ENCODE assay signal across 8 cellular contexts in genomic region chr5:134554319-134555222, GRCh38. TPM values are rescaled to one million over a fixed set of nuclear protein-coding genes. Genes with fewer than 3 reads are reported as not detected.
A peak's percentile ranks its signal among the peaks of the same experiment; 100 is the strongest.
DNase-seq lines count a peak whose midpoint lies in the region; ATAC-seq and TF ChIP-seq lines count a peak whose summit lies in the region.

No MANE protein-coding gene starts in this region.

- H3K79me2 ChIP-seq in HCT116 (ENCODE audit: insufficient read depth, low read length): no peaks in the 10 kb centered on the region

- H3K4me3 ChIP-seq in HCT116 (replicated peaks in 1 of 2; ENCODE audit: low read depth in 1 of 2, low read length in 2 of 2) (no peak overlapping the region), Panc1 (ENCODE audit: low read depth in 2 of 2, low read length in 2 of 2) (no peak overlapping the region), HAP-1 (no peak overlapping the region)

- ATAC-seq in HCT116 (peak; percentile 43), Panc1 (peak; percentile 76)
- ATAC-seq in activated naive CD8-positive, alpha-beta T cell treated with anti-CD3 and anti-CD28 coated beads, Interleukin-2, amount 10 ng/mL, durations not matched to agents 7 days and 5 days (ENCODE audit: low read depth): peak; percentile 20

- H3K9me3 Mint-ChIP-seq in activated naive CD8-positive, alpha-beta T cell treated with anti-CD3 and anti-CD28 coated beads, Interleukin-2, amount 10 ng/mL, durations not matched to agents 7 days and 5 days: no peaks in the 10 kb centered on the region

- no peak for TF ChIP-seq POLR2A in HCT116 (IDR thresholded peaks at IDR 0.05; ENCODE audit: borderline replicate concordance, extremely low read depth, insufficient read depth, insufficient read length)

- H3K27me3 Mint-ChIP-seq in activated naive CD8-positive, alpha-beta T cell treated with anti-CD3 and anti-CD28 coated beads, Interleukin-2, amount 10 ng/mL, durations not matched to agents 7 days and 5 days: no peaks in the 10 kb centered on the region

- POLR2A ChIA-PET in GM10248 (lab: Yijun Ruan, JAX) (interaction anchor here (0.5 to 1.4 kb wide), 4 partner anchors 11 to 1651 kb away, joined by 3 to 4 read pairs (median 4); no protein-coding TSS in a partner anchor), HCT116 (lab: Charles Lee) (interaction anchor here (0.8 kb wide), 1 partner anchor 43 kb away, joined by 3 read pairs; no protein-coding TSS in a partner anchor), Panc1 (lab: Charles Lee) (no interaction called here)
- POLR2A ChIA-PET in activated naive CD8-positive, alpha-beta T cell treated with anti-CD3 and anti-CD28 coated beads, Interleukin-2, amount 10 ng/mL, durations not matched to agents 7 days and 5 days (lab: Charles Lee): interaction anchor here (0.6 to 2.7 kb wide), 6 partner anchors 10 to 301 kb away, joined by 3 to 14 read pairs (median 3); partner anchors contain the start of gene JADE2

- peak; percentile 73 for DNase-seq in GM10248 (ENCODE audit: extremely low spot score)
- no peak for DNase-seq in HCT116 (ENCODE audit: low read depth, low spot score)
- no peak for DNase-seq in Panc1 (ENCODE audit: low read depth, low spot score)
- no peak for DNase-seq in activated naive CD8-positive, alpha-beta T cell treated with anti-CD3 and anti-CD28 coated beads, Interleukin-2, amount 10 ng/mL, durations not matched to agents 7 days and 5 days
- peak; percentile 22 for DNase-seq in inferior parietal cortex (ENCODE audit: extremely low spot score)
- DNase-seq in stimulated activated CD4-positive, alpha-beta T cell treated with anti-CD3 and anti-CD28 coated beads, Interleukin-2, amount 100 ng/mL, for 4 hours (ENCODE audit: low read depth): peak; percentile 35
- DNase-seq in HAP-1 (ENCODE audit: low spot score in 2 of 2): no peak
- no peak for DNase-seq in SKM-1 (lab: John Stamatoyannopoulos, UW; ENCODE audit: unreplicated experiment)

- H3K4me1 Mint-ChIP-seq in activated naive CD8-positive, alpha-beta T cell treated with anti-CD3 and anti-CD28 coated beads, Interleukin-2, amount 10 ng/mL, durations not matched to agents 7 days and 5 days: peaks cover 30% of the 10 kb centered on the region

- no peak for TF ChIP-seq CTCF in GM10248 (IDR thresholded peaks at IDR 0.05; ENCODE audit: control extremely low read depth, extremely low read depth, low read depth, missing control alignments)
- peak in 2 of 3 experiments; percentile 10 to 16; a peak in 1 of 6 replicates for TF ChIP-seq CTCF in HCT116 (IDR thresholded peaks at IDR 0.05 in 2 of 3, conservative IDR thresholded peaks at IDR 0.05 in 1 of 3; ENCODE audit: borderline replicate concordance in 1 of 3, insufficient read depth in 1 of 3, low read depth in 2 of 3, low read length in 2 of 3)
- TF ChIP-seq CTCF in Panc1 (IDR thresholded peaks at IDR 0.05): no peak

- H3K36me3 ChIP-seq in HCT116 (ENCODE audit: control insufficient read depth in 1 of 2, insufficient read depth in 2 of 2, low read length in 2 of 2) (0 out of 4 replicates have a peak, but pooled peaks cover 0 to 4% of the 10 kb centered on the region in 2 experiments), Panc1 (ENCODE audit: control insufficient read depth, insufficient read depth, low read length) (no peaks in the 10 kb centered on the region; the same call in 1 of the 2 replicates), HAP-1 (replicated peaks) (peaks cover 7% of the 10 kb centered on the region; the same call in 1 of the 2 replicates)

- H3K4me1 ChIP-seq in HCT116 (ENCODE audit: control insufficient read depth in 1 of 2, insufficient read depth in 2 of 2, low read length in 2 of 2) (peaks cover 14 to 32% of the 10 kb centered on the region in 2 experiments), Panc1 (ENCODE audit: control insufficient read depth, insufficient read depth, low read length) (peaks cover 64% of the 10 kb centered on the region), HAP-1 (no peaks in the 10 kb centered on the region)

- H3K27ac ChIP-seq in HCT116 (ENCODE audit: low read depth, low read length) (peak overlapping the region; percentile 26; the same call in 1 of the 2 replicates), Panc1 (ENCODE audit: low read length) (peak overlapping the region; percentile 91)

- H3K27me3 ChIP-seq in HCT116 (ENCODE audit: insufficient read depth, low read length) (no peaks in the 10 kb centered on the region), Panc1 (ENCODE audit: control insufficient read depth, insufficient read depth, low read length) (no peaks in the 10 kb centered on the region), HAP-1 (ENCODE audit: low read depth) (no peaks in the 10 kb centered on the region)

- no peaks in the 10 kb centered on the region for H3K9me2 ChIP-seq in HCT116 (ENCODE audit: insufficient read depth)

- no peaks in the 10 kb centered on the region for H3K9me3 ChIP-seq in HCT116 (ENCODE audit: control insufficient read depth in 1 of 2, insufficient read depth in 1 of 2, low read depth in 1 of 2, low read length in 2 of 2)
- no peaks in the 10 kb centered on the region for H3K9me3 ChIP-seq in Panc1 (ENCODE audit: control insufficient read depth, insufficient read depth, low read depth, low read length)
- no peaks in the 10 kb centered on the region for H3K9me3 ChIP-seq in HAP-1

- peak overlapping the region; percentile 20 for H3K4me3 Mint-ChIP-seq in activated naive CD8-positive, alpha-beta T cell treated with anti-CD3 and anti-CD28 coated beads, Interleukin-2, amount 10 ng/mL, durations not matched to agents 7 days and 5 days

- no peak overlapping the region for H3K9ac ChIP-seq in HCT116 (ENCODE audit: low read length)

- no peaks in the 10 kb centered on the region for H4K20me1 ChIP-seq in HCT116 (ENCODE audit: insufficient read depth)

- no peak overlapping the region for H2AFZ ChIP-seq in HCT116 (ENCODE audit: low read depth, low read length, poor library complexity, severe bottlenecking)

- H3K4me2 ChIP-seq in HCT116 (ENCODE audit: low read length): 0 out of 2 replicates have a peak overlapping the region, but pooled peaks have one; percentile 9

- peak overlapping the region; percentile 88 for H3K27ac Mint-ChIP-seq in activated naive CD8-positive, alpha-beta T cell treated with anti-CD3 and anti-CD28 coated beads, Interleukin-2, amount 10 ng/mL, durations not matched to agents 7 days and 5 days

- in situ Hi-C loops in Panc1 (cut with HindIII; ENCODE audit: low pct_unique_long_range_greater_than_20kb, low sequenced_read_pairs) (no loop called here), HAP-1 (cut with MboI; ENCODE audit: low sequenced_read_pairs) (no loop called here)

- H3K36me3 Mint-ChIP-seq in activated naive CD8-positive, alpha-beta T cell treated with anti-CD3 and anti-CD28 coated beads, Interleukin-2, amount 10 ng/mL, durations not matched to agents 7 days and 5 days: peaks cover 23% of the 10 kb centered on the region

- CTCF ChIA-PET in GM10248 (lab: Yijun Ruan, JAX): interaction anchor here (0.9 to 3.1 kb wide), 12 partner anchors 9 to 252 kb away, joined by 3 to 20 read pairs (median 6); partner anchors contain the start of gene CDKN2AIPNL
- CTCF ChIA-PET in HCT116 (lab: Charles Lee): interaction anchor here (0.8 kb wide), 1 partner anchor 27 kb away, joined by 3 read pairs; no protein-coding TSS in a partner anchor
- CTCF ChIA-PET in Panc1 (lab: Charles Lee): interaction anchor here (0.6 to 0.7 kb wide), 2 partner anchors 20 to 33 kb away, joined by 3 read pairs; no protein-coding TSS in a partner anchor

- RAD21 ChIA-PET in HCT116 (lab: Charles Lee; ENCODE audit: low non-redundant PET in 1 of 2, low total read pairs in 2 of 2, uncharacterized antibody in 2 of 2, unreplicated experiment in 2 of 2): no interaction called here

- BruUV-seq in HCT116 (replicated peaks; lab: Mats Ljungman, UMichigan): TSS peak; percentile 19
- BruUV-seq in Panc1 (replicated peaks; lab: Mats Ljungman, UMichigan): no TSS peak

- intact Hi-C loops in HCT116 (cut with micrococcal nuclease) (no loop called here), Panc1 (cut with micrococcal nuclease; ENCODE audit: unreplicated experiment) (no loop called here)

- no peak for TF ChIP-seq RAD21 in HCT116 (IDR thresholded peaks at IDR 0.05; ENCODE audit: low read depth)

TF ChIP-seq in HCT116, 20 proteins besides CTCF, POLR2A, EP300 and RAD21:
- TF ChIP-seq TCF7L2 (IDR thresholded peaks at IDR 0.05; ENCODE audit: borderline replicate concordance, extremely low read depth, insufficient read depth, insufficient read length): no peak
TF ChIP-seq in HCT116: peak in this region for 0.

RNA-seq across cellular contexts. Expression of gene JADE2, which starts 29.1 kb away (rescaled TPM):
- 39.9 TPM for total RNA-seq in HCT116 (2021; ENCODE audit: unreplicated experiment)
- 21.7 and 23.3 TPM in 2 replicates for polyA plus RNA-seq in HCT116 (2012)
- total RNA-seq in Panc1 (2021; ENCODE audit: unreplicated experiment): 80.0 TPM
- 40.4 TPM for polyA plus RNA-seq in Panc1 (2012; ENCODE audit: insufficient read length)
- total RNA-seq in activated naive CD8-positive, alpha-beta T cell treated with anti-CD3 and anti-CD28 coated beads, Interleukin-2, amount 10 ng/mL, durations not matched to agents 7 days and 5 days: 100 to 1,000 TPM; 142 to 161 TPM

Comparison
In these comparisons a context has a peak if more than half of its experiments do, and no peak if none do; other contexts are left out.
1. DNase-seq: peak in GM10248 (single experiment), inferior parietal cortex (single experiment) and stimulated activated CD4-positive, alpha-beta T cell treated with anti-CD3 and anti-CD28 coated beads, Interleukin-2, amount 100 ng/mL, for 4 hours (single experiment); none in HCT116 (single experiment), Panc1 (single experiment), activated naive CD8-positive, alpha-beta T cell treated with anti-CD3 and anti-CD28 coated beads, Interleukin-2, amount 10 ng/mL, durations not matched to agents 7 days and 5 days (single experiment), HAP-1 (0 of 2) and SKM-1 (single experiment).
2. CTCF ChIP-seq: peak in HCT116 (2 of 3); none in GM10248 (single experiment) and Panc1 (single experiment).
3. ATAC-seq: peak in every context shown above with its lines; median percentile 76 in Panc1; 43 in HCT116; 20 in activated naive CD8-positive, alpha-beta T cell treated with anti-CD3 and anti-CD28 coated beads, Interleukin-2, amount 10 ng/mL, durations not matched to agents 7 days and 5 days.